ENCODE assay signal across 19 cellular contexts in genomic region chr22:43191831-43192230, GRCh38. TPM values are rescaled to one million over a fixed set of nuclear protein-coding genes. Genes with fewer than 3 reads are reported as not detected.
DNase-seq lines count a peak whose midpoint lies in the region; ATAC-seq and TF ChIP-seq lines count a peak whose summit lies in the region.
"Had no signal": no experiment of that assay in that cellular context is flagged by ENCODE, and none has a peak within 500 bp of the region (broad histone marks: within the 10 kb centered on the region; RNA-seq: fewer than 3 reads in every experiment).

No MANE protein-coding gene starts in this region.

- intact Hi-C loops in mammary epithelial cell (cut with micrococcal nuclease), result no loop called here
- intact Hi-C loops in MCF 10A (cut with micrococcal nuclease), result no loop called here
- intact Hi-C loops in CD14-positive monocyte (cut with micrococcal nuclease), result no loop called here

- H3K27ac Mint-ChIP-seq in MCF 10A (ENCODE audit: low read depth, unreplicated experiment) (no peak overlapping the region), CD14-positive monocyte (no peak overlapping the region)
- no peak overlapping the region for H3K27ac Mint-ChIP-seq in stimulated activated memory B cell treated with anti-CD40 and anti-IgM and Interleukin-4, amounts not matched to agents 10 μg/mL and 1 μg/mL and 100 μg/mL, for 72 hours

- H4K20me1 ChIP-seq in mammary epithelial cell (ENCODE audit: insufficient read depth, low read length) (no peaks in the 10 kb centered on the region), osteoblast (ENCODE audit: insufficient read depth, low read length) (no peaks in the 10 kb centered on the region)
- H4K20me1 ChIP-seq: BLaER1 treated with 17β-estradiol and CSF1 and Interleukin-3, amounts not matched to agents 10 nM and 100 nM had no signal

- no peaks in the 10 kb centered on the region for H3K36me3 ChIP-seq in mammary epithelial cell (ENCODE audit: insufficient read depth, low read length)
- H3K36me3 ChIP-seq in osteoblast (ENCODE audit: insufficient read depth, low read length), result no peaks in the 10 kb centered on the region
- H3K36me3 ChIP-seq: BE2C; BLaER1 treated with 17β-estradiol and CSF1 and Interleukin-3, amounts not matched to agents 10 nM and 100 nM had no signal

- no peaks in the 10 kb centered on the region for H3K27me3 Mint-ChIP-seq in MCF 10A (ENCODE audit: insufficient read depth, unreplicated experiment)
- no peaks in the 10 kb centered on the region for H3K27me3 Mint-ChIP-seq in stimulated activated memory B cell treated with anti-CD40 and anti-IgM and Interleukin-4, amounts not matched to agents 10 μg/mL and 1 μg/mL and 100 μg/mL, for 72 hours
- H3K27me3 Mint-ChIP-seq in CD14-positive monocyte (ENCODE audit: low read depth in 3 of 3), result peaks cover 5 to 11% (median 5%) of the 10 kb centered on the region in 3 donors

- H3K4me1 ChIP-seq in mammary epithelial cell (ENCODE audit: insufficient read depth, low read length) (peaks cover 6% of the 10 kb centered on the region), osteoblast (ENCODE audit: insufficient read depth, low read length) (no peaks in the 10 kb centered on the region)
- H3K4me1 ChIP-seq: BE2C had no signal

- H3K9me3 ChIP-seq in mammary epithelial cell (replicated peaks; ENCODE audit: insufficient read depth, low read length) (no peaks in the 10 kb centered on the region), osteoblast (ENCODE audit: low read depth, low read length) (no peaks in the 10 kb centered on the region)
- H3K9me3 ChIP-seq: BE2C had no signal

- H3K36me3 Mint-ChIP-seq in MCF 10A (ENCODE audit: insufficient read depth, unreplicated experiment) (peaks cover 5% of the 10 kb centered on the region), CD14-positive monocyte (peaks cover 0 to 2% of the 10 kb centered on the region in 2 donors)
- no peaks in the 10 kb centered on the region for H3K36me3 Mint-ChIP-seq in stimulated activated memory B cell treated with anti-CD40 and anti-IgM and Interleukin-4, amounts not matched to agents 10 μg/mL and 1 μg/mL and 100 μg/mL, for 72 hours

- CTCF ChIA-PET in mammary epithelial cell (lab: Charles Lee; ENCODE audit: low non-redundant PET) (no interaction called here), MCF 10A (lab: Yijun Ruan, JAX) (interaction anchor here (0.6 kb wide), 1 partner anchor 155 kb away, joined by 3 read pairs; no protein-coding TSS in a partner anchor)

- H3K4me3 ChIP-seq in mammary epithelial cell (replicated peaks in 1 of 3; ENCODE audit: insufficient read depth in 1 of 3, low read depth in 2 of 3, low read length in 3 of 3) (no peak overlapping the region), osteoblast (ENCODE audit: insufficient read depth, low read length) (no peak overlapping the region)
- H3K4me3 ChIP-seq: BLaER1 treated with 17β-estradiol and CSF1 and Interleukin-3, amounts not matched to agents 10 nM and 100 nM; GM23248 had no signal

- BruUV-seq in mammary epithelial cell (replicated peaks; lab: Mats Ljungman, UMichigan) (no TSS peak), MCF 10A (replicated peaks; lab: Mats Ljungman, UMichigan) (no TSS peak)

- no peak overlapping the region for H3K4me3 Mint-ChIP-seq in MCF 10A (ENCODE audit: unreplicated experiment)
- no peak overlapping the region for H3K4me3 Mint-ChIP-seq in stimulated activated memory B cell treated with anti-CD40 and anti-IgM and Interleukin-4, amounts not matched to agents 10 μg/mL and 1 μg/mL and 100 μg/mL, for 72 hours
- H3K4me3 Mint-ChIP-seq in CD14-positive monocyte, result no peak overlapping the region

- POLR2A ChIA-PET in MCF 10A (lab: Yijun Ruan, JAX), result no interaction called here

- H3K9ac ChIP-seq in mammary epithelial cell (ENCODE audit: insufficient read depth, low read length), result no peak overlapping the region
- H3K9ac ChIP-seq: BLaER1 treated with 17β-estradiol and CSF1 and Interleukin-3, amounts not matched to agents 10 nM and 100 nM; GM23248 had no signal

- H3K27me3 ChIP-seq in mammary epithelial cell (ENCODE audit: insufficient read depth, low read length) (no peaks in the 10 kb centered on the region), osteoblast (ENCODE audit: insufficient read depth, low read length) (peaks cover 12% of the 10 kb centered on the region)
- H3K27me3 ChIP-seq: BE2C; BLaER1 treated with 17β-estradiol and CSF1 and Interleukin-3, amounts not matched to agents 10 nM and 100 nM had no signal

- ATAC-seq in stimulated activated memory B cell treated with anti-CD40 and anti-IgM and Interleukin-4, amounts not matched to agents 10 μg/mL and 1 μg/mL and 100 μg/mL, for 72 hours, result no peak

- H3K79me2 ChIP-seq in mammary epithelial cell (ENCODE audit: insufficient read depth, low read length) (no peaks in the 10 kb centered on the region), osteoblast (ENCODE audit: insufficient read depth, low read length) (no peaks in the 10 kb centered on the region)

- H3K4me2 ChIP-seq in mammary epithelial cell (ENCODE audit: insufficient read depth, low read depth, low read length), result peak overlapping the region; percentile 6
- H3K4me2 ChIP-seq in osteoblast (ENCODE audit: insufficient read depth, low read length), result no peak overlapping the region
- H3K4me2 ChIP-seq: BLaER1 treated with 17β-estradiol and CSF1 and Interleukin-3, amounts not matched to agents 10 nM and 100 nM had no signal

- H3K27ac ChIP-seq in mammary epithelial cell (ENCODE audit: insufficient read depth, low read depth, low read length), result no peak overlapping the region
- H3K27ac ChIP-seq in osteoblast (ENCODE audit: low read depth, low read length), result no peak overlapping the region
- H3K27ac ChIP-seq: 22Rv1; BLaER1 treated with 17β-estradiol and CSF1 and Interleukin-3, amounts not matched to agents 10 nM and 100 nM; GM23248 had no signal

- in situ Hi-C loops in mammary epithelial cell (cut with MboI; ENCODE audit: low sequenced_read_pairs in 2 of 2), result no loop called here

- peak; percentile 25 for DNase-seq in mammary epithelial cell
- no peak for DNase-seq in MCF 10A (ENCODE audit: unreplicated experiment)
- peak; percentile 29 for DNase-seq in foreskin melanocyte
- DNase-seq in osteoblast (ENCODE audit: insufficient read length, low spot score, missing footprints), result peak; percentile 56
- DNase-seq in CD14-positive monocyte (ENCODE audit: low spot score), result no peak
- DNase-seq: AML-193; BE2C; Calu3; CD4-positive, alpha-beta memory T cell; COR-L47; DMS53; DMS79 treated with DMSO at 0.1 percent for 48 hours; GF-D8; GM23248; H7; HCEC 1CT had no signal

- H3K4me1 Mint-ChIP-seq in MCF 10A (ENCODE audit: insufficient read depth, unreplicated experiment) (peaks cover 9% of the 10 kb centered on the region), CD14-positive monocyte (peaks cover 5% of the 10 kb centered on the region)
- H3K4me1 Mint-ChIP-seq in stimulated activated memory B cell treated with anti-CD40 and anti-IgM and Interleukin-4, amounts not matched to agents 10 μg/mL and 1 μg/mL and 100 μg/mL, for 72 hours, result peaks cover 4% of the 10 kb centered on the region

- TF ChIP-seq CTCF in mammary epithelial cell (conservative IDR thresholded peaks at IDR 0.05 in 1 of 2, IDR thresholded peaks at IDR 0.05 in 1 of 2; ENCODE audit: extremely low read depth in 1 of 2, insufficient read depth in 1 of 2, low read depth in 1 of 2, low read length in 2 of 2) (no peak), MCF 10A (IDR thresholded peaks at IDR 0.05; ENCODE audit: unreplicated experiment) (no peak), osteoblast (IDR thresholded peaks at IDR 0.05; ENCODE audit: extremely low read depth, low read depth, low read length) (no peak), CD14-positive monocyte (IDR thresholded peaks at IDR 0.05) (no peak)

- H3K9me3 Mint-ChIP-seq in MCF 10A (ENCODE audit: unreplicated experiment) (no peaks in the 10 kb centered on the region), CD14-positive monocyte (peaks cover 0 to 12% (median 7%) of the 10 kb centered on the region in 7 donors)
- H3K9me3 Mint-ChIP-seq in stimulated activated memory B cell treated with anti-CD40 and anti-IgM and Interleukin-4, amounts not matched to agents 10 μg/mL and 1 μg/mL and 100 μg/mL, for 72 hours, result peaks cover 4% of the 10 kb centered on the region

- dilution Hi-C loops in mammary epithelial cell (cut with HindIII; ENCODE audit: low sequenced_read_pairs), result no loop called here

- H2AFZ ChIP-seq in mammary epithelial cell (ENCODE audit: low read depth, low read length) (peak overlapping the region; percentile 32), osteoblast (ENCODE audit: low read length) (no peak overlapping the region)
- H2AFZ ChIP-seq: GM23248 had no signal

RNA-seq across cellular contexts. Expression of gene TTLL12, which starts 4.9 kb away (rescaled TPM):
- total RNA-seq in mammary epithelial cell, result 10 to 100 TPM; 37.7 to 62.6 TPM
- polyA plus RNA-seq in mammary epithelial cell, result 27.4 TPM
- polyA minus RNA-seq in mammary epithelial cell, result 73.9 TPM
- 40.9 and 61.0 TPM in 2 replicates for total RNA-seq in MCF 10A (2022)
- 29.0 and 29.2 TPM in 2 replicates for total RNA-seq in osteoblast
- polyA plus RNA-seq in CD14-positive monocyte, result 10 to 100 TPM; 16.5 to 16.6 TPM

RNA-seq across cellular contexts. Expression of gene TSPO, which starts 40.5 kb away (rescaled TPM):
- total RNA-seq in mammary epithelial cell (100 to 1,000 TPM; 267 to 360 TPM), MCF 10A (2022) (294 and 308 TPM in 2 replicates), osteoblast (274 and 297 TPM in 2 replicates)
- polyA plus RNA-seq in mammary epithelial cell (270 TPM), CD14-positive monocyte (1,000 to 10,000 TPM; 2,230 to 2,663 TPM)
- 50.0 TPM for polyA minus RNA-seq in mammary epithelial cell

RNA-seq across cellular contexts. Expression of gene MCAT, which starts 48.6 kb away (rescaled TPM):
- total RNA-seq in mammary epithelial cell, result 10 to 100 TPM; 17.5 to 18.7 TPM
- polyA plus RNA-seq in mammary epithelial cell, result 19.9 TPM
- polyA minus RNA-seq in mammary epithelial cell, result 11.4 TPM
- total RNA-seq in MCF 10A (2022), result 17.6 and 18.8 TPM in 2 replicates
- total RNA-seq in osteoblast, result 12.7 and 21.4 TPM in 2 replicates
- polyA plus RNA-seq in CD14-positive monocyte, result 1 to 10 TPM; 6.8 to 8.9 TPM

Comparison
In these comparisons a context has a peak if more than half of its experiments do, and no peak if none do; other contexts are left out.
1. DNase-seq: peak in mammary epithelial cell (single experiment), foreskin melanocyte (single experiment) and osteoblast (single experiment); none in MCF 10A (single experiment) and CD14-positive monocyte (single experiment).